ENCODE assay signal across 16 cellular contexts in genomic region chr18:24601624-24602023, GRCh38.
A peak's percentile ranks its signal among the peaks of the same experiment; 100 is the strongest.
DNase-seq lines count a peak whose midpoint lies in the region; FAIRE-seq and TF ChIP-seq lines count a peak whose summit lies in the region.
"Had no signal": no experiment of that assay in that cellular context is flagged by ENCODE, and none has a peak within 500 bp of the region (broad histone marks: within the 10 kb centered on the region; RNA-seq: fewer than 3 reads in every experiment).

No MANE protein-coding gene starts in this region.

- H3K27ac Mint-ChIP-seq in CD4-positive, alpha-beta memory T cell, result no peak overlapping the region

- intact Hi-C loops in testis (cut with DNase I; ENCODE audit: low total_unique reads), result no loop called here
- intact Hi-C loops in CD4-positive, alpha-beta memory T cell (cut with micrococcal nuclease), result no loop called here

- FAIRE-seq in bronchial epithelial cell (lab: Jason Lieb, UNC), result no peak

- TF ChIP-seq CTCF in bronchial epithelial cell (IDR thresholded peaks at IDR 0.05; ENCODE audit: insufficient read depth, low read length, severe bottlenecking) (no peak), testis (IDR thresholded peaks at IDR 0.05) (no peak)

- DNase-seq in DMS53 (lab: John Stamatoyannopoulos, UW) (peak; percentile 34), DMS53 treated with DMSO at 0.1 percent for 48 hours (lab: John Stamatoyannopoulos, UW; ENCODE audit: unreplicated experiment) (no peak), NCI-H2171 (lab: John Stamatoyannopoulos, UW) (peak; percentile 74), bronchial epithelial cell (ENCODE audit: low read depth) (peak; percentile 30), renal cortical epithelial cell (ENCODE audit: low read depth) (peak; percentile 9), testis (no peak), SIG-M5 (lab: John Stamatoyannopoulos, UW) (no peak)
- no peak for DNase-seq in CD4-positive, alpha-beta memory T cell
- DNase-seq: 8988T, Caco-2, DND-41, HCEC 1CT, NCI-H1436, NCI-H510A, SW 1271 had no signal

- H3K27me3 ChIP-seq in bronchial epithelial cell (ENCODE audit: control insufficient read depth, insufficient read depth, low read length) (no peaks in the 10 kb centered on the region), testis (no peaks in the 10 kb centered on the region)
- H3K27me3 ChIP-seq in CD4-positive, alpha-beta memory T cell (ENCODE audit: insufficient read depth, low read length), result no peaks in the 10 kb centered on the region
- H3K27me3 ChIP-seq: SJSA1 had no signal

- peaks cover 7 to 10% of the 10 kb centered on the region in 2 donors for H3K27me3 Mint-ChIP-seq in CD4-positive, alpha-beta memory T cell

- 64 to 94% methylated on average over 1 of the region's 1 CpG for WGBS in testis, 2 donors

- TF ChIP-seq POLR2A in testis (IDR thresholded peaks at IDR 0.05), result no peak

- peaks cover 0 to 1% (median 0%) of the 10 kb centered on the region in 8 donors for H3K9me3 Mint-ChIP-seq in CD4-positive, alpha-beta memory T cell

- H3K4me3 ChIP-seq in bronchial epithelial cell (ENCODE audit: low read depth, low read length) (no peak overlapping the region), testis (no peak overlapping the region)
- H3K4me3 ChIP-seq in CD4-positive, alpha-beta memory T cell (ENCODE audit: low read length in 2 of 2), result no peak overlapping the region
- H3K4me3 ChIP-seq: SJSA1 had no signal

- no peaks in the 10 kb centered on the region for H3K36me3 Mint-ChIP-seq in CD4-positive, alpha-beta memory T cell

- H3K4me3 Mint-ChIP-seq in CD4-positive, alpha-beta memory T cell, result no peak overlapping the region

- POLR2A ChIA-PET in CD4-positive, alpha-beta memory T cell (lab: Charles Lee; ENCODE audit: partially characterized antibody), result no interaction called here

- H3K4me1 ChIP-seq in testis, result no peaks in the 10 kb centered on the region
- no peaks in the 10 kb centered on the region for H3K4me1 ChIP-seq in CD4-positive, alpha-beta memory T cell (ENCODE audit: insufficient read depth, low read length)
- H3K4me1 ChIP-seq: Caco-2, SJSA1 had no signal

- H3K9me3 ChIP-seq in testis, result no peaks in the 10 kb centered on the region
- H3K9me3 ChIP-seq in CD4-positive, alpha-beta memory T cell (ENCODE audit: control insufficient read depth in 1 of 2, low read length in 2 of 2), result no peaks in the 10 kb centered on the region
- H3K9me3 ChIP-seq: Caco-2, SJSA1 had no signal

- H3K27ac ChIP-seq in testis, result no peak overlapping the region
- H3K27ac ChIP-seq in CD4-positive, alpha-beta memory T cell (ENCODE audit: low read depth, low read length), result no peak overlapping the region
- H3K27ac ChIP-seq: SJSA1 had no signal

- H3K36me3 ChIP-seq in bronchial epithelial cell (ENCODE audit: control insufficient read depth, insufficient read depth, low read length) (no peaks in the 10 kb centered on the region), testis (ENCODE audit: low read depth, missing control alignments) (no peaks in the 10 kb centered on the region)
- no peaks in the 10 kb centered on the region for H3K36me3 ChIP-seq in CD4-positive, alpha-beta memory T cell (ENCODE audit: insufficient read depth, low read length)
- H3K36me3 ChIP-seq: SJSA1 had no signal

- CTCF ChIA-PET in CD4-positive, alpha-beta memory T cell (lab: Charles Lee; ENCODE audit: partially characterized antibody), result interaction anchor here (1.2 kb wide), 1 partner anchor 125 kb away, joined by 4 read pairs; no protein-coding TSS in a partner anchor

- no peaks in the 10 kb centered on the region for H3K4me1 Mint-ChIP-seq in CD4-positive, alpha-beta memory T cell

Comparison
In these comparisons a context has a peak if more than half of its experiments do, and no peak if none do; other contexts are left out.
1. DNase-seq: peak in DMS53 (single experiment), NCI-H2171 (single experiment), bronchial epithelial cell (single experiment) and renal cortical epithelial cell (single experiment); none in DMS53 treated with DMSO at 0.1 percent for 48 hours (single experiment), testis (single experiment), SIG-M5 (single experiment) and CD4-positive, alpha-beta memory T cell (0 of 5).